Comparison of ENCODE assay signal across 8 cellular contexts in genomic region chr19:4059493-4059880, GRCh38. TPM values are rescaled to one million over a fixed set of nuclear protein-coding genes. Genes with fewer than 3 reads are reported as not detected.
DNase-seq lines count a peak whose midpoint lies in the region; ATAC-seq and TF ChIP-seq lines count a peak whose summit lies in the region.

No MANE protein-coding gene starts in this region.

- no peak for DNase-seq in left ventricle myocardium inferior
- no peak for DNase-seq in Right ventricle myocardium superior
- no peak for DNase-seq in coronary artery (ENCODE audit: low spot score)
- DNase-seq in naive thymus-derived CD4-positive, alpha-beta T cell = no peak
- DNase-seq in vagina (ENCODE audit: extremely low spot score in 2 of 2) = peak in 1 of 2 donors; percentile 85
- DNase-seq in COLO829 (ENCODE audit: low spot score) = no peak
- DNase-seq in activated naive CD4-positive, alpha-beta T cell treated with anti-CD3 and anti-CD28 coated beads, Interleukin-2, amount 50 U/mL, for 72 hours (ENCODE audit: low spot score in 2 of 2) = no peak
- no peak for DNase-seq in Ammon's horn (ENCODE audit: low spot score)

- POLR2A ChIA-PET in naive thymus-derived CD4-positive, alpha-beta T cell (lab: Charles Lee) = no interaction called here

- peak overlapping the region in 1 of 9 donors; percentile 48 for H3K27ac Mint-ChIP-seq in naive thymus-derived CD4-positive, alpha-beta T cell
- H3K27ac Mint-ChIP-seq in activated naive CD4-positive, alpha-beta T cell treated with anti-CD3 and anti-CD28 coated beads, Interleukin-2, amount 50 U/mL, for 72 hours = peak overlapping the region in 1 of 2 donors; percentile 72

- peaks cover 0 to 12% (median 0%) of the 10 kb centered on the region in 5 donors for H3K36me3 Mint-ChIP-seq in naive thymus-derived CD4-positive, alpha-beta T cell
- no peaks in the 10 kb centered on the region for H3K36me3 Mint-ChIP-seq in activated naive CD4-positive, alpha-beta T cell treated with anti-CD3 and anti-CD28 coated beads, Interleukin-2, amount 50 U/mL, for 72 hours

- H3K9me3 ChIP-seq in left ventricle myocardium inferior (replicated peaks) (no peaks in the 10 kb centered on the region), vagina (no peaks in the 10 kb centered on the region)
- no peaks in the 10 kb centered on the region for H3K9me3 ChIP-seq in naive thymus-derived CD4-positive, alpha-beta T cell (ENCODE audit: control insufficient read depth in 2 of 3, low read length in 3 of 3)

- H3K4me1 Mint-ChIP-seq in naive thymus-derived CD4-positive, alpha-beta T cell = peaks cover 5 to 47% (median 30%) of the 10 kb centered on the region in 7 donors

- no peaks in the 10 kb centered on the region for H3K9me3 Mint-ChIP-seq in naive thymus-derived CD4-positive, alpha-beta T cell
- H3K9me3 Mint-ChIP-seq in activated naive CD4-positive, alpha-beta T cell treated with anti-CD3 and anti-CD28 coated beads, Interleukin-2, amount 50 U/mL, for 72 hours = no peaks in the 10 kb centered on the region

- no peak for TF ChIP-seq POLR2A in vagina (IDR thresholded peaks at IDR 0.05)

- ATAC-seq in Right ventricle myocardium superior (ENCODE audit: poor library complexity) = no peak
- ATAC-seq in naive thymus-derived CD4-positive, alpha-beta T cell = no peak
- no peak for ATAC-seq in activated naive CD4-positive, alpha-beta T cell treated with anti-CD3 and anti-CD28 coated beads, Interleukin-2, amount 50 U/mL, for 72 hours

- H3K4me3 ChIP-seq in left ventricle myocardium inferior = peak overlapping the region; percentile 96
- peak overlapping the region; percentile 100 for H3K4me3 ChIP-seq in coronary artery
- no peak overlapping the region for H3K4me3 ChIP-seq in naive thymus-derived CD4-positive, alpha-beta T cell (ENCODE audit: low read length)
- H3K4me3 ChIP-seq in vagina = peak overlapping the region; percentile 44 to 70

- H3K27me3 ChIP-seq in left ventricle myocardium inferior (ENCODE audit: low read depth) = no peaks in the 10 kb centered on the region
- no peaks in the 10 kb centered on the region for H3K27me3 ChIP-seq in naive thymus-derived CD4-positive, alpha-beta T cell (ENCODE audit: control insufficient read depth in 2 of 2, insufficient read depth in 2 of 2, low read length in 2 of 2)
- H3K27me3 ChIP-seq in vagina = no peaks in the 10 kb centered on the region

- CTCF ChIA-PET in naive thymus-derived CD4-positive, alpha-beta T cell (lab: Charles Lee) = no interaction called here

- intact Hi-C loops in left ventricle myocardium inferior (cut with micrococcal nuclease) = no loop called here
- intact Hi-C loops in Right ventricle myocardium superior (cut with DNase I) = no loop called here
- intact Hi-C loops in naive thymus-derived CD4-positive, alpha-beta T cell (cut with micrococcal nuclease) = no loop called here
- intact Hi-C loops in vagina (cut with DNase I) = no loop called here

- H3K4me1 ChIP-seq in left ventricle myocardium inferior = peaks cover 68% of the 10 kb centered on the region
- H3K4me1 ChIP-seq in naive thymus-derived CD4-positive, alpha-beta T cell (ENCODE audit: control insufficient read depth in 2 of 2, insufficient read depth in 2 of 2, low read length in 2 of 2) = peaks cover 43 to 51% of the 10 kb centered on the region in 2 donors
- peaks cover 72% of the 10 kb centered on the region for H3K4me1 ChIP-seq in vagina

- H3K36me3 ChIP-seq in left ventricle myocardium inferior (peaks cover 12% of the 10 kb centered on the region), vagina (peaks cover 0 to 7% of the 10 kb centered on the region in 2 donors)
- peaks cover 0 to 41% (median 3%) of the 10 kb centered on the region in 3 experiments for H3K36me3 ChIP-seq in naive thymus-derived CD4-positive, alpha-beta T cell (ENCODE audit: control insufficient read depth in 2 of 3, insufficient read depth in 3 of 3, low read length in 3 of 3)

- no peak overlapping the region for H3K4me3 Mint-ChIP-seq in naive thymus-derived CD4-positive, alpha-beta T cell

- peak overlapping the region; percentile 96 for H3K27ac ChIP-seq in left ventricle myocardium inferior (replicated peaks)
- H3K27ac ChIP-seq in coronary artery = peak overlapping the region; percentile 95 to 99
- peak overlapping the region; percentile 49 for H3K27ac ChIP-seq in naive thymus-derived CD4-positive, alpha-beta T cell (ENCODE audit: low read depth, low read length)
- peak overlapping the region; percentile 100 for H3K27ac ChIP-seq in vagina

- H3K27me3 Mint-ChIP-seq in naive thymus-derived CD4-positive, alpha-beta T cell = no peaks in the 10 kb centered on the region

- TF ChIP-seq CTCF in left ventricle myocardium inferior (IDR thresholded peaks at IDR 0.05; ENCODE audit: borderline replicate concordance) = no peak
- no peak for TF ChIP-seq CTCF in coronary artery (IDR thresholded peaks at IDR 0.05)
- TF ChIP-seq CTCF in vagina (IDR thresholded peaks at IDR 0.05) = no peak

RNA-seq across cellular contexts. Expression of gene ZBTB7A, which starts 7.2 kb away (rescaled TPM):
- total RNA-seq in left ventricle myocardium inferior (30.6 TPM), Right ventricle myocardium superior (31.4 TPM), vagina (60.6 TPM)
- 10 to 100 TPM; 47.4 to 76.0 (median 52.0) TPM for total RNA-seq in naive thymus-derived CD4-positive, alpha-beta T cell
- polyA plus RNA-seq in naive thymus-derived CD4-positive, alpha-beta T cell = 10 to 100 TPM; 15.3 to 45.0 TPM
- 10 to 100 TPM; 23.4 to 26.0 TPM for total RNA-seq in activated naive CD4-positive, alpha-beta T cell treated with anti-CD3 and anti-CD28 coated beads, Interleukin-2, amount 50 U/mL, for 72 hours

RNA-seq across cellular contexts. Expression of gene PIAS4, which starts 52.0 kb away (rescaled TPM):
- total RNA-seq in left ventricle myocardium inferior = 15.4 TPM
- 16.7 TPM for total RNA-seq in Right ventricle myocardium superior
- total RNA-seq in naive thymus-derived CD4-positive, alpha-beta T cell = 10 to 100 TPM; 23.9 to 40.6 (median 28.8) TPM
- polyA plus RNA-seq in naive thymus-derived CD4-positive, alpha-beta T cell = 1 to 10 TPM; 3.9 to 6.8 TPM
- total RNA-seq in vagina = 14.0 TPM
- 10 to 100 TPM; 28.0 to 30.6 TPM for total RNA-seq in activated naive CD4-positive, alpha-beta T cell treated with anti-CD3 and anti-CD28 coated beads, Interleukin-2, amount 50 U/mL, for 72 hours

Comparison
In these comparisons a context has a peak if more than half of its experiments do, and no peak if none do; other contexts are left out.
1. H3K27ac ChIP-seq: peak in every context shown above with its lines; median percentile 100 in vagina; 97 in coronary artery; 96 in left ventricle myocardium inferior; 49 in naive thymus-derived CD4-positive, alpha-beta T cell.